In the genomic region with DNA sequence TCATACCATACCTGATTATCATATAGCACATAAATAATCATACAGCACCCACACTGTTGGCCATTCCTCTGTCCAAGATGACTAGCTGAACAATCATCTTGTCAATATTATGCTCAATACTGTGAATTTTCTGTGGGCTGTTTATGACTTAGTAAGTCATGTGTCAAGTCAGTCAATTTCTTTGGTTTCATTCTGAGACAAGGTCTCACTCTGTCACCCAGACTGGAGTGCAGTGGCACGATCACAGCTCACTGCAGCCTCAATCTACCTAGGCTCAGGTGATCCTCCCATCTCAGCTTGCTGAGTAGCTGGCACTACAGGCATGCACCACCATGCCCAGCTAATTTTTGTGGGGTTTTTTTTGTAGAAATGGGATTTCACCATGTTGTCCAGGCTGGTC, we compare ENCODE assay signal across 18 cellular contexts. TPM values are rescaled to one million over a fixed set of nuclear protein-coding genes. Genes with fewer than 3 reads are reported as not detected.
DNase-seq lines count a peak whose midpoint lies in the region; ATAC-seq and TF ChIP-seq lines count a peak whose summit lies in the region.
"Had no signal": no experiment of that assay in that cellular context is flagged by ENCODE, and none has a peak within 500 bp of the region (broad histone marks: within the 10 kb centered on the region; RNA-seq: fewer than 3 reads in every experiment).

No MANE protein-coding gene starts in this region.

- DNase-seq in activated T-helper 2 cell treated with anti-CD3 and anti-CD28 coated beads, Interferon-gamma antibody, Interleukin-2, Interleukin-4, amounts not matched to agents 10 μg/mL and 5 μg/mL and 100 μg/mL, durations not matched to agents 14 hours and 24 hours and 36 hours (ENCODE audit: low spot score): no peak
- no peak for DNase-seq in C1 segment of cervical spinal cord (lab: John Stamatoyannopoulos, UW)
- DNase-seq in erythroblast (lab: John Stamatoyannopoulos, UW): no peak
- DNase-seq in ovary: no peak
- DNase-seq: activated B cell treated with CpG ODN at 0.5 μM for 24 hours, esophagus squamous epithelium, GF-D8, H9, hippocampal formation, MG63, NCI-H2107 had no signal

- TF ChIP-seq EP300 in ovary (IDR thresholded peaks at IDR 0.05): no peak

- no peaks in the 10 kb centered on the region for H3K27me3 ChIP-seq in ovary
- H3K27me3 ChIP-seq: esophagus squamous epithelium, MG63, neutrophil had no signal

- WGBS in ovary, 3 donors: 35 to 100% (median 94%) methylated on average over 1 of the region's 1 CpG

- H3K9me3 ChIP-seq in ovary: no peaks in the 10 kb centered on the region
- H3K9me3 ChIP-seq: esophagus squamous epithelium, MG63, neutrophil had no signal

- peaks cover 4% of the 10 kb centered on the region for H3K4me1 ChIP-seq in ovary (ENCODE audit: insufficient read depth)

- H3K4me3 Mint-ChIP-seq in activated T-helper 2 cell treated with anti-CD3 and anti-CD28 coated beads, Interferon-gamma antibody, Interleukin-2, Interleukin-4, amounts not matched to agents 10 μg/mL and 5 μg/mL and 100 μg/mL, durations not matched to agents 14 hours and 24 hours and 36 hours (ENCODE audit: low read depth): peak overlapping the region; percentile 9
- H3K4me3 Mint-ChIP-seq: activated B cell treated with CpG ODN at 0.5 μM for 24 hours, H9 had no signal

- peak overlapping the region; percentile 60 for H3K27ac Mint-ChIP-seq in activated T-helper 2 cell treated with anti-CD3 and anti-CD28 coated beads, Interferon-gamma antibody, Interleukin-2, Interleukin-4, amounts not matched to agents 10 μg/mL and 5 μg/mL and 100 μg/mL, durations not matched to agents 14 hours and 24 hours and 36 hours
- H3K27ac Mint-ChIP-seq: activated B cell treated with CpG ODN at 0.5 μM for 24 hours, H9 had no signal

- intact Hi-C loops in activated T-helper 2 cell treated with anti-CD3 and anti-CD28 coated beads, Interferon-gamma antibody, Interleukin-2, Interleukin-4, amounts not matched to agents 10 μg/mL and 5 μg/mL and 100 μg/mL, durations not matched to agents 14 hours and 24 hours and 36 hours (cut with micrococcal nuclease): loop anchor here (10.0 kb wide), 1 partner anchor 816 kb away; a partner anchor contains a TSS
- intact Hi-C loops in ovary (cut with DNase I): loop anchor here in 2 of 4 donors (10.0 kb wide), 2 partner anchors 114 to 856 kb away; a partner anchor contains a TSS

- no peak overlapping the region for H3K4me3 ChIP-seq in ovary
- H3K4me3 ChIP-seq: esophagus squamous epithelium, MG63, skin epidermis had no signal

- no peak for TF ChIP-seq CTCF in ovary (IDR thresholded peaks at IDR 0.05)

- no peak overlapping the region for H3K27ac ChIP-seq in ovary
- H3K27ac ChIP-seq: esophagus squamous epithelium, neutrophil, skin epidermis had no signal

- peaks cover 94% of the 10 kb centered on the region for H3K36me3 Mint-ChIP-seq in activated T-helper 2 cell treated with anti-CD3 and anti-CD28 coated beads, Interferon-gamma antibody, Interleukin-2, Interleukin-4, amounts not matched to agents 10 μg/mL and 5 μg/mL and 100 μg/mL, durations not matched to agents 14 hours and 24 hours and 36 hours (ENCODE audit: low read depth)

- no peaks in the 10 kb centered on the region for H3K9me3 Mint-ChIP-seq in activated T-helper 2 cell treated with anti-CD3 and anti-CD28 coated beads, Interferon-gamma antibody, Interleukin-2, Interleukin-4, amounts not matched to agents 10 μg/mL and 5 μg/mL and 100 μg/mL, durations not matched to agents 14 hours and 24 hours and 36 hours
- H3K9me3 Mint-ChIP-seq: activated B cell treated with CpG ODN at 0.5 μM for 24 hours, H9 had no signal

- TF ChIP-seq POLR2A in erythroblast (IDR thresholded peaks at IDR 0.05; ENCODE audit: low read length) (no peak), ovary (IDR thresholded peaks at IDR 0.05) (no peak)

- ATAC-seq in GM18520 (IDR thresholded peaks at IDR 0.05; ENCODE audit: unreplicated experiment): peak; percentile 69
- ATAC-seq in GM21367 (IDR thresholded peaks at IDR 0.05; ENCODE audit: unreplicated experiment): peak; percentile 39
- ATAC-seq in HG03045 (IDR thresholded peaks at IDR 0.05; ENCODE audit: unreplicated experiment): peak; percentile 82
- ATAC-seq: SK-N-SH treated with all-trans-retinoic acid at 6 μM for 48 hours had no signal

- peaks cover 62% of the 10 kb centered on the region for H3K4me1 Mint-ChIP-seq in activated T-helper 2 cell treated with anti-CD3 and anti-CD28 coated beads, Interferon-gamma antibody, Interleukin-2, Interleukin-4, amounts not matched to agents 10 μg/mL and 5 μg/mL and 100 μg/mL, durations not matched to agents 14 hours and 24 hours and 36 hours (ENCODE audit: low read depth)

- no peaks in the 10 kb centered on the region for H3K36me3 ChIP-seq in ovary

- no peaks in the 10 kb centered on the region for H3K27me3 Mint-ChIP-seq in activated T-helper 2 cell treated with anti-CD3 and anti-CD28 coated beads, Interferon-gamma antibody, Interleukin-2, Interleukin-4, amounts not matched to agents 10 μg/mL and 5 μg/mL and 100 μg/mL, durations not matched to agents 14 hours and 24 hours and 36 hours (ENCODE audit: low read depth)
- H3K27me3 Mint-ChIP-seq: activated B cell treated with CpG ODN at 0.5 μM for 24 hours; CD4-positive, CD25-positive, alpha-beta regulatory T cell had no signal

RNA-seq across cellular contexts. Expression of a gene that starts 5.7 kb away (rescaled TPM):
- total RNA-seq in activated T-helper 2 cell treated with anti-CD3 and anti-CD28 coated beads, Interferon-gamma antibody, Interleukin-2, Interleukin-4, amounts not matched to agents 10 μg/mL and 5 μg/mL and 100 μg/mL, durations not matched to agents 14 hours and 24 hours and 36 hours: 190 and 191 TPM in 2 replicates
- 10 to 100 TPM in 5 of 7 donors, 1 to 10 TPM in 2; 7.2 to 20.1 (median 15.4) TPM for total RNA-seq in ovary
- polyA plus RNA-seq in ovary: 10 to 100 TPM; 10.4 to 19.4 TPM

RNA-seq across cellular contexts. Expression of a gene that starts 33.6 kb away (rescaled TPM):
- total RNA-seq in activated T-helper 2 cell treated with anti-CD3 and anti-CD28 coated beads, Interferon-gamma antibody, Interleukin-2, Interleukin-4, amounts not matched to agents 10 μg/mL and 5 μg/mL and 100 μg/mL, durations not matched to agents 14 hours and 24 hours and 36 hours: 0.53 and 0.55 TPM in 2 replicates
- total RNA-seq in ovary: under 1 TPM in 1 of 7 donors, not detected in 6; 0.12 TPM
- not detected for polyA plus RNA-seq in ovary
- total RNA-seq: activated B cell treated with CpG ODN at 0.5 μM for 24 hours; CD4-positive, CD25-positive, alpha-beta regulatory T cell had no signal
- polyA plus RNA-seq: CD4-positive, CD25-positive, alpha-beta regulatory T cell had no signal
